ENCODE assay signal across 11 cellular contexts in the genomic region with DNA sequence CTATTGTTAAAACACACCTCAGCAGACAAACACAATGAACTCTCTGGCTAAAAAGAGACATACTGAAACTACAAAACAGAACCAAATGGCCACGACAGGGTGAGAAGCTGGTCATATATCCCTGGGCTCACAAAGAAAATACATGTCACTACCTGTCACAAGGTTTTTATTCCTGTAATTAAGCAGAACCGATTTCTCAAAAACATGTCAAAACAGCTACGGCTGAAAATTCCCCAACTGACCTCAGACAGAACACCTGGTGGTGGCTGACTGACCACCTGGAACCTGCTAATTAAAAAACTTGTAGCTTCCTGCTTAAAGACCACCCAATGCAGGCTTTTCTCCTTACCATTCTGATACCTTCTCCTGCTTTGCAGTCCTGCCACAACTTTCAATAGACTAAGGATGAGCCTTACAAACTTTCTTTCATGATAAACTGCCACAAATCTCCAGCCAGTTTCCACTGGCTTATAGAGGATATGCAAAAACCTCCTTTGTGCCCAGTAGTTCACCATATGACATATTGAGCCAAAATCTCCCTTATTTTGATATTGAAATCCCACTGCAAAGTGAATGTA.
DNase-seq lines count a peak whose midpoint lies in the region; ATAC-seq and TF ChIP-seq lines count a peak whose summit lies in the region.
"Had no signal": no experiment of that assay in that cellular context is flagged by ENCODE, and none has a peak within 500 bp of the region (broad histone marks: within the 10 kb centered on the region; RNA-seq: fewer than 3 reads in every experiment).

No MANE protein-coding gene starts in this region.

- TF ChIP-seq CTCF in OCI-LY1 (IDR thresholded peaks at IDR 0.05; ENCODE audit: low read length) (no peak), lower leg skin (IDR thresholded peaks at IDR 0.05) (no peak)

- H3K4me3 ChIP-seq in OCI-LY1 (ENCODE audit: low read depth, low read length, poor library complexity, severe bottlenecking), result peak overlapping the region; percentile 47
- no peak overlapping the region for H3K4me3 ChIP-seq in lower leg skin (ENCODE audit: low read depth, poor library complexity, severe bottlenecking)
- H3K4me3 ChIP-seq: K562 had no signal

- no peaks in the 10 kb centered on the region for H3K27me3 ChIP-seq in OCI-LY1 (ENCODE audit: insufficient read depth, low read length)

- no peaks in the 10 kb centered on the region for H4K20me1 ChIP-seq in OCI-LY1 (ENCODE audit: insufficient read depth, low read length)

- no peaks in the 10 kb centered on the region for H3K79me2 ChIP-seq in OCI-LY1 (ENCODE audit: insufficient read depth, low read length)

- H3F3A ChIP-seq in OCI-LY1 (ENCODE audit: insufficient read depth, low read length), result no peaks in the 10 kb centered on the region

- peaks cover 67% of the 10 kb centered on the region for H3K4me1 ChIP-seq in OCI-LY1 (ENCODE audit: insufficient read depth, low read length, severe bottlenecking)

- H2AFZ ChIP-seq in OCI-LY1 (ENCODE audit: low read length), result no peak overlapping the region

- H3K36me3 ChIP-seq in OCI-LY1 (ENCODE audit: insufficient read depth, low read length), result no peaks in the 10 kb centered on the region

- H3K4me2 ChIP-seq in OCI-LY1 (ENCODE audit: low read length), result peak overlapping the region; percentile 51

- intact Hi-C loops in lower leg skin (cut with DNase I; ENCODE audit: low total_unique reads), result no loop called here
- intact Hi-C loops in Right ventricle myocardium inferior (cut with DNase I), result no loop called here

- H3K9ac ChIP-seq in OCI-LY1 (ENCODE audit: low read length), result peak overlapping the region; percentile 62

- WGBS in lower leg skin, 2 donors, result 35 to 36% methylated on average over 3 of the region's 3 CpGs

- DNase-seq in NCI-H2196 (lab: John Stamatoyannopoulos, UW; ENCODE audit: unreplicated experiment) (no peak), hypothalamus (lab: John Stamatoyannopoulos, UW) (no peak), lower leg skin (ENCODE audit: low spot score in 2 of 2) (no peak), Right ventricle myocardium inferior (ENCODE audit: missing footprints) (no peak)
- DNase-seq: NCI-H510A, occipital lobe had no signal

- TF ChIP-seq POLR2A in lower leg skin (IDR thresholded peaks at IDR 0.05), result no peak

- H3K27ac ChIP-seq in OCI-LY1 (ENCODE audit: low read depth, low read length, poor library complexity, severe bottlenecking), result peak overlapping the region; percentile 98

- H3K9me3 ChIP-seq in OCI-LY1 (ENCODE audit: low read length), result no peaks in the 10 kb centered on the region

- ATAC-seq in GM18508 (IDR thresholded peaks at IDR 0.05; ENCODE audit: insufficient read depth, unreplicated experiment) (peak; percentile 90), GM21390 (IDR thresholded peaks at IDR 0.05; ENCODE audit: unreplicated experiment) (peak; percentile 91), HG03039 (IDR thresholded peaks at IDR 0.05; ENCODE audit: unreplicated experiment) (peak; percentile 96), Right ventricle myocardium inferior (no peak)
- ATAC-seq: K562 had no signal

- H3K9me2 ChIP-seq in OCI-LY1 (ENCODE audit: low read depth, low read length), result no peaks in the 10 kb centered on the region
